In genomic region chr10:103896225-103896624, GRCh38 we compare ENCODE assay signal across 9 cellular contexts. TPM values are rescaled to one million over a fixed set of nuclear protein-coding genes. Genes with fewer than 3 reads are reported as not detected.
DNase-seq lines count a peak whose midpoint lies in the region; ATAC-seq, FAIRE-seq and TF ChIP-seq lines count a peak whose summit lies in the region.
"Had no signal": no experiment of that assay in that cellular context is flagged by ENCODE, and none has a peak within 500 bp of the region (broad histone marks: within the 10 kb centered on the region; RNA-seq: fewer than 3 reads in every experiment).

No MANE protein-coding gene starts in this region.

- DNase-seq in AG08395 (ENCODE audit: low spot score) (peak; percentile 18), MG63 (peak; percentile 70), colonic mucosa (no peak), retina (no peak), NCI-H82 (lab: John Stamatoyannopoulos, UW) (no peak), RCC 7860 (ENCODE audit: low spot score) (no peak)
- no peak for DNase-seq in natural killer cell treated with Interleukin-12 subunit alpha and Interleukin-12 subunit beta and Interleukin-15 and Interleukin-18, amount 100 ng/mL, for 72 hours (ENCODE audit: low spot score)
- DNase-seq: Caco-2 had no signal

- H3K27me3 ChIP-seq in MG63, result no peaks in the 10 kb centered on the region
- H3K27me3 ChIP-seq in colonic mucosa, result no peaks in the 10 kb centered on the region

- FAIRE-seq in RCC 7860 (lab: Jason Lieb, UNC), result no peak

- H3K4me3 Mint-ChIP-seq in natural killer cell treated with Interleukin-12 subunit alpha and Interleukin-12 subunit beta and Interleukin-15 and Interleukin-18, amount 100 ng/mL, for 72 hours, result no peak overlapping the region

- TF ChIP-seq CTCF in colonic mucosa (IDR thresholded peaks at IDR 0.05), result no peak

- no peak overlapping the region for H3K4me3 ChIP-seq in MG63
- no peak overlapping the region for H3K4me3 ChIP-seq in colonic mucosa

- H3K27ac ChIP-seq in colonic mucosa, result peak overlapping the region; percentile 62

- H3K27ac Mint-ChIP-seq in natural killer cell treated with Interleukin-12 subunit alpha and Interleukin-12 subunit beta and Interleukin-15 and Interleukin-18, amount 100 ng/mL, for 72 hours, result peak overlapping the region; percentile 93 to 95

- H3K4me1 Mint-ChIP-seq in natural killer cell treated with Interleukin-12 subunit alpha and Interleukin-12 subunit beta and Interleukin-15 and Interleukin-18, amount 100 ng/mL, for 72 hours (ENCODE audit: low read depth in 2 of 2), result peaks cover 28 to 41% of the 10 kb centered on the region in 2 donors

- H3K9ac ChIP-seq in colonic mucosa (ENCODE audit: low read depth in 2 of 2, low read length in 2 of 2), result peak overlapping the region in 1 of 2 donors; percentile 35

- H3K36me3 ChIP-seq in MG63, result peaks cover 2% of the 10 kb centered on the region
- H3K36me3 ChIP-seq in colonic mucosa, result peaks cover 3% of the 10 kb centered on the region

- peaks cover 9% of the 10 kb centered on the region for H3K36me3 Mint-ChIP-seq in natural killer cell treated with Interleukin-12 subunit alpha and Interleukin-12 subunit beta and Interleukin-15 and Interleukin-18, amount 100 ng/mL, for 72 hours

- H3K9me3 ChIP-seq in MG63, result no peaks in the 10 kb centered on the region
- H3K9me3 ChIP-seq in colonic mucosa, result no peaks in the 10 kb centered on the region
- H3K9me3 ChIP-seq: Caco-2 had no signal

- no peaks in the 10 kb centered on the region for H3K9me3 Mint-ChIP-seq in natural killer cell treated with Interleukin-12 subunit alpha and Interleukin-12 subunit beta and Interleukin-15 and Interleukin-18, amount 100 ng/mL, for 72 hours

- peaks cover 5% of the 10 kb centered on the region for H3K4me1 ChIP-seq in colonic mucosa

- intact Hi-C loops in colonic mucosa (cut with DNase I), result no loop called here

- H3K27me3 Mint-ChIP-seq in natural killer cell treated with Interleukin-12 subunit alpha and Interleukin-12 subunit beta and Interleukin-15 and Interleukin-18, amount 100 ng/mL, for 72 hours, result no peaks in the 10 kb centered on the region

- no peak for ATAC-seq in natural killer cell treated with Interleukin-12 subunit alpha and Interleukin-12 subunit beta and Interleukin-15 and Interleukin-18, amount 100 ng/mL, for 72 hours
- ATAC-seq in GM19395 (IDR thresholded peaks at IDR 0.05; ENCODE audit: unreplicated experiment), result no peak

RNA-seq across cellular contexts. Expression of gene STN1, which starts 21.8 kb away (rescaled TPM):
- total RNA-seq in MG63 (2014; rRNA removed; shearing (Covaris generic); ENCODE audit: low replicate concordance), result 29.1 and 33.2 TPM in 2 replicates
- 10 to 100 TPM; 16.6 to 18.3 TPM for total RNA-seq in colonic mucosa
- 10 to 100 TPM; 11.4 to 14.5 TPM for total RNA-seq in natural killer cell treated with Interleukin-12 subunit alpha and Interleukin-12 subunit beta and Interleukin-15 and Interleukin-18, amount 100 ng/mL, for 72 hours

RNA-seq across cellular contexts. Expression of gene SH3PXD2A, which starts 40.8 kb away (rescaled TPM):
- 19.2 and 21.1 TPM in 2 replicates for total RNA-seq in MG63 (2014; rRNA removed; shearing (Covaris generic); ENCODE audit: low replicate concordance)
- total RNA-seq in colonic mucosa, result 10 to 100 TPM; 37.5 to 40.8 TPM
- 1 to 10 TPM; 3.4 to 7.6 TPM for total RNA-seq in natural killer cell treated with Interleukin-12 subunit alpha and Interleukin-12 subunit beta and Interleukin-15 and Interleukin-18, amount 100 ng/mL, for 72 hours

Comparison
In these comparisons a context has a peak if more than half of its experiments do, and no peak if none do; other contexts are left out.
1. DNase-seq: peak in AG08395 (single experiment) and MG63 (single experiment); none in colonic mucosa (single experiment), natural killer cell treated with Interleukin-12 subunit alpha and Interleukin-12 subunit beta and Interleukin-15 and Interleukin-18, amount 100 ng/mL, for 72 hours (single experiment), retina (single experiment), NCI-H82 (single experiment) and RCC 7860 (single experiment).